1 cellular context compared by ENCODE assay signal in the genomic region with DNA sequence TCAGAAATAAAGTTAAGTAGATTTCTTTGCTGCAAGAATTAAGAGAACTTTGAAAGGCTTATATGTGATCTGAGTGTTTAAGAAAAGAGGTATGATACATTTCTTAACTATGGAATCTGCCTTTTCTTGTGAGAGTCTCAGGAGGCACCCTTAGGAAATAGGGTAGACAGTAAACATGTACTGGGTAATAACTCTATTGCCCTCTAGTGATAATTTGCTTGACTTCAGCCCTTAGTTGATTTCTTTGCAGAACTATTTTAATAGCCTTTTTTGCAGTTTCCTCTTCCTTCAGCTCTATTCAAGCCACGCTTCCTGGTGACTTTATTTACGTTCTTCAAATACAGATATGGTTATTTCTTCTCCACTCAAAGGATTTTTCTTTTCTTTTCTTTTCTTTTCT.
TF ChIP-seq lines count a peak whose summit lies in the region.

No MANE protein-coding gene starts in this region.

TF ChIP-seq in GM12878, 131 proteins besides CTCF, POLR2A, EP300 and RAD21 (continued from another document):
- TF ChIP-seq, protein P1, sequence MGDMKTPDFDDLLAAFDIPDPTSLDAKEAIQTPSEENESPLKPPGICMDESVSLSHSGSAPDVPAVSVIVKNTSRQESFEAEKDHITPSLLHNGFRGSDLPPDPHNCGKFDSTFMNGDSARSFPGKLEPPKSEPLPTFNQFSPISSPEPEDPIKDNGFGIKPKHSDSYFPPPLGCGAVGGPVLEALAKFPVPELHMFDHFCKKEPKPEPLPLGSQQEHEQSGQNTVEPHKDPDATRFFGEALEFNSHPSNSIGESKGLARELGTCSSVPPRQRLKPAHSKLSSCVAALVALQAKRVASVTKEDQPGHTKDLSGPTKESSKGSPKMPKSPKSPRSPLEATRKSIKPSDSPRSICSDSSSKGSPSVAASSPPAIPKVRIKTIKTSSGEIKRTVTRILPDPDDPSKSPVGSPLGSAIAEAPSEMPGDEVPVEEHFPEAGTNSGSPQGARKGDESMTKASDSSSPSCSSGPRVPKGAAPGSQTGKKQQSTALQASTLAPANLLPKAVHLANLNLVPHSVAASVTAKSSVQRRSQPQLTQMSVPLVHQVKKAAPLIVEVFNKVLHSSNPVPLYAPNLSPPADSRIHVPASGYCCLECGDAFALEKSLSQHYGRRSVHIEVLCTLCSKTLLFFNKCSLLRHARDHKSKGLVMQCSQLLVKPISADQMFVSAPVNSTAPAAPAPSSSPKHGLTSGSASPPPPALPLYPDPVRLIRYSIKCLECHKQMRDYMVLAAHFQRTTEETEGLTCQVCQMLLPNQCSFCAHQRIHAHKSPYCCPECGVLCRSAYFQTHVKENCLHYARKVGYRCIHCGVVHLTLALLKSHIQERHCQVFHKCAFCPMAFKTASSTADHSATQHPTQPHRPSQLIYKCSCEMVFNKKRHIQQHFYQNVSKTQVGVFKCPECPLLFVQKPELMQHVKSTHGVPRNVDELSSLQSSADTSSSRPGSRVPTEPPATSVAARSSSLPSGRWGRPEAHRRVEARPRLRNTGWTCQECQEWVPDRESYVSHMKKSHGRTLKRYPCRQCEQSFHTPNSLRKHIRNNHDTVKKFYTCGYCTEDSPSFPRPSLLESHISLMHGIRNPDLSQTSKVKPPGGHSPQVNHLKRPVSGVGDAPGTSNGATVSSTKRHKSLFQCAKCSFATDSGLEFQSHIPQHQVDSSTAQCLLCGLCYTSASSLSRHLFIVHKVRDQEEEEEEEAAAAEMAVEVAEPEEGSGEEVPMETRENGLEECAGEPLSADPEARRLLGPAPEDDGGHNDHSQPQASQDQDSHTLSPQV (IDR thresholded peaks at IDR 0.05): peak; percentile 41; the same call in 1 of the 2 replicates
- TF ChIP-seq MTA2 (IDR thresholded peaks at IDR 0.05; ENCODE audit: low read depth) (no peak), RBBP5 (conservative IDR thresholded peaks at IDR 0.05) (no peak), RAD51 (IDR thresholded peaks at IDR 0.05) (no peak)
